9 cellular contexts compared by ENCODE assay signal in the genomic region with DNA sequence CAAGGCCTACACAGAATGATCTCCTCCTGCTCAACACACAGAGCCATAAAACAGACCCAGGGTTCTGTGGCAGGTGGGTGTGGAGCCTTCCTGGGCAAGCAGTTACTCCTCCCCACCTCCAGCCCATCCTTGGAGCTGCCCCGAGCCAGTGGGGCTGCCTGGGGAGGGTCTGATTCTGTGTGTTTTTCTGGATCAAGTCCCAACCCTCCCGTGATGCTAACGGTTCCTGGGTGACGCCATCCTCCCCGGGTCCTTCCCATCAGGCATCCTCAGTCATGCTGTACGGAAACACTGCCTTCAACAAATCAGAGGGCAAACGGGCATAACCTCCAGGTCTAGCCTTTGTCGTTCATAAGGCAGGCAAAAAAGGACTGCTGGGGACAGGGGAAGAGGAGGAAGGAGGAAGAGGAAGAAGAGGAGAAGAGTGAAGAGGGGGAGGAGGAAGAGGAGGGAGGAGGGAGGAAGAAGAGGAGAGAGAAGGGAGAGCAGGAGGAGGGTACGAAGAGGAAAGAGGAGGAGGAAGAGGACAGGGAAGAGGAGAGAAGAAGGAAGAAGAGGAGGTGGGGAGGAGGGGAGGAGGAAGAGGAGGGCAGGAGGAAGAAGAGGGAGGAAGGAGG.
DNase-seq lines count a peak whose midpoint lies in the region; ATAC-seq and TF ChIP-seq lines count a peak whose summit lies in the region.
"Had no signal": no experiment of that assay in that cellular context is flagged by ENCODE, and none has a peak within 500 bp of the region (broad histone marks: within the 10 kb centered on the region; RNA-seq: fewer than 3 reads in every experiment).

No MANE protein-coding gene starts in this region.

- no peaks in the 10 kb centered on the region for H3K27me3 ChIP-seq in DOHH2 (ENCODE audit: control insufficient read depth, low read length)
- H3K27me3 ChIP-seq in MM.1S (replicated peaks; ENCODE audit: insufficient read depth, low read length): no peaks in the 10 kb centered on the region
- H3K27me3 ChIP-seq in duodenal mucosa (ENCODE audit: control insufficient read depth in 1 of 2, insufficient read depth in 2 of 2, low read length in 2 of 2): no peaks in the 10 kb centered on the region
- H3K27me3 ChIP-seq in osteoblast (ENCODE audit: insufficient read depth, low read length): no peaks in the 10 kb centered on the region

- H3K79me2 ChIP-seq in DOHH2 (ENCODE audit: control insufficient read depth, low read length) (peaks cover 58% of the 10 kb centered on the region), MM.1S (ENCODE audit: low read length) (peaks cover 59% of the 10 kb centered on the region), osteoblast (ENCODE audit: insufficient read depth, low read length) (no peaks in the 10 kb centered on the region)

- H3F3A ChIP-seq in DOHH2 (ENCODE audit: control insufficient read depth, insufficient read depth) (peaks cover 45% of the 10 kb centered on the region), MM.1S (ENCODE audit: insufficient read depth, low read length) (peaks cover 52% of the 10 kb centered on the region)

- H3K36me3 ChIP-seq in DOHH2 (ENCODE audit: control insufficient read depth, low read length): peaks cover 45% of the 10 kb centered on the region
- no peaks in the 10 kb centered on the region for H3K36me3 ChIP-seq in MM.1S (replicated peaks; ENCODE audit: insufficient read depth, low read length)
- no peaks in the 10 kb centered on the region for H3K36me3 ChIP-seq in duodenal mucosa (ENCODE audit: control insufficient read depth in 1 of 2, insufficient read depth in 2 of 2, low read length in 2 of 2)
- H3K36me3 ChIP-seq in osteoblast (ENCODE audit: insufficient read depth, low read length): no peaks in the 10 kb centered on the region

- no peak for TF ChIP-seq CTCF in DOHH2 (IDR thresholded peaks at IDR 0.05; ENCODE audit: low read depth, low read length, poor library complexity, severe bottlenecking)
- no peak for TF ChIP-seq CTCF in MM.1S (IDR thresholded peaks at IDR 0.05; ENCODE audit: low read length)
- TF ChIP-seq CTCF in osteoblast (IDR thresholded peaks at IDR 0.05; ENCODE audit: extremely low read depth, low read depth, low read length): no peak

- no peak for ATAC-seq in GM21717 (IDR thresholded peaks at IDR 0.05; ENCODE audit: unreplicated experiment)

- DNase-seq in MM.1S: no peak
- no peak for DNase-seq in osteoblast (ENCODE audit: insufficient read length, low spot score, missing footprints)
- no peak for DNase-seq in NCI-H2171 treated with DMSO at 0.1 percent for 48 hours (lab: John Stamatoyannopoulos, UW)
- no peak for DNase-seq in HPDE6-E6E7 (ENCODE audit: extremely low spot score)
- no peak for DNase-seq in activated gamma-delta T cell treated with Interleukin-2 at 50 U/mL for 16 hours
- DNase-seq: SW 1271 had no signal

- H3K4me1 ChIP-seq in DOHH2 (ENCODE audit: control insufficient read depth, low read length) (no peaks in the 10 kb centered on the region), MM.1S (ENCODE audit: low read length) (peaks cover 51% of the 10 kb centered on the region), duodenal mucosa (ENCODE audit: control insufficient read depth in 1 of 2, insufficient read depth in 2 of 2, low read length in 2 of 2) (peaks cover 37 to 42% of the 10 kb centered on the region in 2 donors), osteoblast (ENCODE audit: insufficient read depth, low read length) (peaks cover 26% of the 10 kb centered on the region)

- H3K27ac ChIP-seq in DOHH2 (ENCODE audit: low read depth, low read length) (no peak overlapping the region), MM.1S (ENCODE audit: low read length) (peak overlapping the region; percentile 92; the same call in 1 of the 2 replicates), duodenal mucosa (ENCODE audit: low read depth, low read length) (no peak overlapping the region), osteoblast (ENCODE audit: low read depth, low read length) (no peak overlapping the region)

- peak overlapping the region; percentile 84 for H3K9ac ChIP-seq in MM.1S (ENCODE audit: low read length)
- peak overlapping the region; percentile 26 to 38 for H3K9ac ChIP-seq in duodenal mucosa (ENCODE audit: low read depth in 1 of 2, low read length in 2 of 2)

- H3K9me3 ChIP-seq in DOHH2 (ENCODE audit: control insufficient read depth, insufficient read depth, low read length) (no peaks in the 10 kb centered on the region), MM.1S (replicated peaks; ENCODE audit: insufficient read depth, low read length) (no peaks in the 10 kb centered on the region), duodenal mucosa (ENCODE audit: control insufficient read depth in 1 of 2, low read length in 2 of 2) (no peaks in the 10 kb centered on the region), osteoblast (ENCODE audit: low read depth, low read length) (no peaks in the 10 kb centered on the region)

- H4K20me1 ChIP-seq in DOHH2 (ENCODE audit: control insufficient read depth, insufficient read depth, low read depth, low read length) (no peaks in the 10 kb centered on the region), MM.1S (ENCODE audit: insufficient read depth, low read length) (no peaks in the 10 kb centered on the region), osteoblast (ENCODE audit: insufficient read depth, low read length) (no peaks in the 10 kb centered on the region)

- no peak overlapping the region for H2AFZ ChIP-seq in MM.1S (ENCODE audit: low read length)
- H2AFZ ChIP-seq in osteoblast (ENCODE audit: low read length): peak overlapping the region; percentile 94

- no peaks in the 10 kb centered on the region for H3K9me2 ChIP-seq in DOHH2 (replicated peaks; ENCODE audit: control insufficient read depth, low read length)
- H3K9me2 ChIP-seq in MM.1S (replicated peaks; ENCODE audit: insufficient read depth, low read length): no peaks in the 10 kb centered on the region

- no peak overlapping the region for H3K4me2 ChIP-seq in DOHH2 (ENCODE audit: low read length)
- H3K4me2 ChIP-seq in MM.1S (ENCODE audit: low read depth, low read length): peak overlapping the region; percentile 95
- H3K4me2 ChIP-seq in osteoblast (ENCODE audit: insufficient read depth, low read length): peak overlapping the region; percentile 35

- H3K4me3 ChIP-seq in DOHH2 (ENCODE audit: low read length) (peak overlapping the region; percentile 76), MM.1S (ENCODE audit: low read length) (peak overlapping the region; percentile 69), duodenal mucosa (ENCODE audit: low read depth in 1 of 2, low read length in 2 of 2) (peak overlapping the region in 1 of 2 donors; percentile 12), osteoblast (ENCODE audit: insufficient read depth, low read length) (no peak overlapping the region)
